In genomic region chr6:85464722-85465150, GRCh38 we compare ENCODE assay signal across 8 cellular contexts. TPM values are rescaled to one million over a fixed set of nuclear protein-coding genes. Genes with fewer than 3 reads are reported as not detected.
A peak's percentile ranks its signal among the peaks of the same experiment; 100 is the strongest.
DNase-seq lines count a peak whose midpoint lies in the region; ATAC-seq, FAIRE-seq and TF ChIP-seq lines count a peak whose summit lies in the region.

No MANE protein-coding gene starts in this region.

- no peaks in the 10 kb centered on the region for H3K9me3 ChIP-seq in A673 (ENCODE audit: low read depth, low read length, poor library complexity, severe bottlenecking)

- peak overlapping the region; percentile 91 for H3K27ac ChIP-seq in A673 (ENCODE audit: low read depth, low read length, poor library complexity, severe bottlenecking)

- no peak for TF ChIP-seq CTCF in A673 (conservative IDR thresholded peaks at IDR 0.05; ENCODE audit: low read depth, low read length)

- TF ChIP-seq POLR2A in GM12892 (IDR thresholded peaks at IDR 0.05; ENCODE audit: low read depth, low read length), result no peak

- H3K36me3 Mint-ChIP-seq in activated CD8-positive, alpha-beta T cell treated with anti-CD3 and anti-CD28 coated beads, Interleukin-2, amount 10 ng/mL, durations not matched to agents 7 days and 5 days (ENCODE audit: low read depth), result peaks cover 3% of the 10 kb centered on the region

- no peaks in the 10 kb centered on the region for H3K9me3 Mint-ChIP-seq in activated CD8-positive, alpha-beta T cell treated with anti-CD3 and anti-CD28 coated beads, Interleukin-2, amount 10 ng/mL, durations not matched to agents 7 days and 5 days (ENCODE audit: insufficient read depth)

- BruUV-seq in A673 (replicated peaks; lab: Mats Ljungman, UMichigan), result TSS peak; percentile 84

- H3K4me3 ChIP-seq in A673 (ENCODE audit: low read depth, low read length, poor library complexity, severe bottlenecking), result no peak overlapping the region

- no peaks in the 10 kb centered on the region for H3K27me3 Mint-ChIP-seq in activated CD8-positive, alpha-beta T cell treated with anti-CD3 and anti-CD28 coated beads, Interleukin-2, amount 10 ng/mL, durations not matched to agents 7 days and 5 days (ENCODE audit: low read depth)

- no peak for FAIRE-seq in GM12892 (lab: Jason Lieb, UNC)

- peak; percentile 17 for ATAC-seq in activated CD8-positive, alpha-beta T cell treated with anti-CD3 and anti-CD28 coated beads, Interleukin-2, amount 10 ng/mL, durations not matched to agents 7 days and 5 days
- ATAC-seq in HG03196 (IDR thresholded peaks at IDR 0.05; ENCODE audit: unreplicated experiment), result no peak
- ATAC-seq in GM21619 (IDR thresholded peaks at IDR 0.05; ENCODE audit: unreplicated experiment), result no peak

- H3K36me3 ChIP-seq in A673 (ENCODE audit: insufficient read depth, low read length, poor library complexity, severe bottlenecking), result no peaks in the 10 kb centered on the region

- intact Hi-C loops in A673 (cut with micrococcal nuclease; ENCODE audit: unreplicated experiment), result loop anchor here (10.0 kb wide), 1 partner anchor 210 kb away; no protein-coding TSS in a partner anchor

- CTCF ChIA-PET in A673 (lab: Charles Lee), result interaction anchor here (1.6 to 1.8 kb wide), 2 partner anchors 18 to 72 kb away, joined by 3 to 5 read pairs; no protein-coding TSS in a partner anchor
- CTCF ChIA-PET in activated CD8-positive, alpha-beta T cell treated with anti-CD3 and anti-CD28 coated beads, Interleukin-2, amount 10 ng/mL, durations not matched to agents 7 days and 5 days (lab: Charles Lee), result interaction anchor here (0.8 to 8.3 kb wide), 4 partner anchors 15 to 110 kb away, joined by 3 to 95 read pairs (median 52); partner anchors contain the start of gene NT5E

- H3K27ac Mint-ChIP-seq in activated CD8-positive, alpha-beta T cell treated with anti-CD3 and anti-CD28 coated beads, Interleukin-2, amount 10 ng/mL, durations not matched to agents 7 days and 5 days, result peak overlapping the region; percentile 71

- peaks cover 68% of the 10 kb centered on the region for H3K4me1 Mint-ChIP-seq in activated CD8-positive, alpha-beta T cell treated with anti-CD3 and anti-CD28 coated beads, Interleukin-2, amount 10 ng/mL, durations not matched to agents 7 days and 5 days (ENCODE audit: low read depth)

- H3K4me1 ChIP-seq in A673 (ENCODE audit: insufficient read depth, low read length, poor library complexity, severe bottlenecking), result peaks cover 47% of the 10 kb centered on the region

- no peak overlapping the region for H3K4me3 Mint-ChIP-seq in activated CD8-positive, alpha-beta T cell treated with anti-CD3 and anti-CD28 coated beads, Interleukin-2, amount 10 ng/mL, durations not matched to agents 7 days and 5 days

- H3K27me3 ChIP-seq in A673 (replicated peaks; ENCODE audit: insufficient read depth, low read depth, low read length, poor library complexity), result no peaks in the 10 kb centered on the region

- POLR2A ChIA-PET in A673 (lab: Charles Lee; ENCODE audit: low non-redundant PET), result no interaction called here
- POLR2A ChIA-PET in activated CD8-positive, alpha-beta T cell treated with anti-CD3 and anti-CD28 coated beads, Interleukin-2, amount 10 ng/mL, durations not matched to agents 7 days and 5 days (lab: Charles Lee), result interaction anchor here (0.7 kb wide), 1 partner anchor 61 kb away, joined by 3 read pairs; no protein-coding TSS in a partner anchor

- peak; percentile 88 for DNase-seq in A673 (ENCODE audit: low spot score)
- peak; percentile 98 for DNase-seq in HS-5 (ENCODE audit: low read depth)
- no peak for DNase-seq in activated CD8-positive, alpha-beta T cell treated with anti-CD3 and anti-CD28 coated beads, Interleukin-2, amount 10 ng/mL, durations not matched to agents 7 days and 5 days
- peak; percentile 58 for DNase-seq in hepatic stellate cell (ENCODE audit: low spot score)
- DNase-seq in RPMI8226, result no peak
- no peak for DNase-seq in GM12892 (ENCODE audit: insufficient read length)

RNA-seq across cellular contexts. Expression of gene NT5E, which starts 14.9 kb away (rescaled TPM):
- 26.0 and 32.7 TPM in 2 replicates for total RNA-seq in A673 (2021)
- 1 to 10 TPM; 7.4 to 7.6 TPM for total RNA-seq in activated CD8-positive, alpha-beta T cell treated with anti-CD3 and anti-CD28 coated beads, Interleukin-2, amount 10 ng/mL, durations not matched to agents 7 days and 5 days
- 7.3 TPM for polyA plus RNA-seq in GM12892 (2012; ENCODE audit: missing spikeins)

Comparison
In these comparisons a context has a peak if more than half of its experiments do, and no peak if none do; other contexts are left out.
1. DNase-seq: peak in A673 (single experiment), HS-5 (single experiment) and hepatic stellate cell (single experiment); none in activated CD8-positive, alpha-beta T cell treated with anti-CD3 and anti-CD28 coated beads, Interleukin-2, amount 10 ng/mL, durations not matched to agents 7 days and 5 days (single experiment), RPMI8226 (single experiment) and GM12892 (single experiment).